Comparison of ENCODE assay signal across 10 cellular contexts in genomic region chr18:8707946-8708345, GRCh38. TPM values are rescaled to one million over a fixed set of nuclear protein-coding genes. Genes with fewer than 3 reads are reported as not detected.
A peak's percentile ranks its signal among the peaks of the same experiment; 100 is the strongest.
DNase-seq lines count a peak whose midpoint lies in the region; TF ChIP-seq lines count a peak whose summit lies in the region.
"Had no signal": no experiment of that assay in that cellular context is flagged by ENCODE, and none has a peak within 500 bp of the region (broad histone marks: within the 10 kb centered on the region; RNA-seq: fewer than 3 reads in every experiment).

No MANE protein-coding gene starts in this region.

- H2AFZ ChIP-seq in OCI-LY3 (ENCODE audit: low read depth, low read length): no peak overlapping the region

- peaks cover 25 to 45% of the 10 kb centered on the region in 2 donors for H3K27me3 Mint-ChIP-seq in CD4-positive, alpha-beta memory T cell
- peaks cover 8% of the 10 kb centered on the region for H3K27me3 Mint-ChIP-seq in progenitor cell of endocrine pancreas

- H4K20me1 ChIP-seq in OCI-LY3 (ENCODE audit: insufficient read depth, low read length): peaks cover 21% of the 10 kb centered on the region

- H3K4me3 ChIP-seq in CD4-positive, alpha-beta memory T cell (ENCODE audit: low read length in 2 of 2): no peak overlapping the region
- peak overlapping the region; percentile 84 for H3K4me3 ChIP-seq in OCI-LY3 (ENCODE audit: low read length)
- H3K4me3 ChIP-seq in fibroblast of pulmonary artery (replicated peaks; ENCODE audit: low read depth, low read length): peak overlapping the region; percentile 74

- peaks cover 0 to 3% of the 10 kb centered on the region in 2 donors for H3K36me3 Mint-ChIP-seq in CD4-positive, alpha-beta memory T cell
- peaks cover 6% of the 10 kb centered on the region for H3K36me3 Mint-ChIP-seq in progenitor cell of endocrine pancreas (ENCODE audit: insufficient read depth)

- CTCF ChIA-PET in CD4-positive, alpha-beta memory T cell (lab: Charles Lee; ENCODE audit: partially characterized antibody): interaction anchor here (0.7 to 2.2 kb wide), 3 partner anchors 12 to 280 kb away, joined by 3 to 11 read pairs (median 4); no protein-coding TSS in a partner anchor

- H3K9ac ChIP-seq in OCI-LY3 (ENCODE audit: low read length): no peak overlapping the region

- POLR2A ChIA-PET in CD4-positive, alpha-beta memory T cell (lab: Charles Lee; ENCODE audit: partially characterized antibody): no interaction called here

- no peaks in the 10 kb centered on the region for H3K36me3 ChIP-seq in CD4-positive, alpha-beta memory T cell (ENCODE audit: insufficient read depth, low read length)
- H3K36me3 ChIP-seq in OCI-LY3 (replicated peaks; ENCODE audit: low read depth, low read length): peaks cover 6% of the 10 kb centered on the region
- H3K36me3 ChIP-seq: thoracic aorta had no signal

- no peak overlapping the region for H3K27ac ChIP-seq in CD4-positive, alpha-beta memory T cell (ENCODE audit: low read depth, low read length)
- H3K27ac ChIP-seq in OCI-LY3 (ENCODE audit: low read length): no peak overlapping the region

- peaks cover 26% of the 10 kb centered on the region for H3K4me1 ChIP-seq in CD4-positive, alpha-beta memory T cell (ENCODE audit: insufficient read depth, low read length)
- peaks cover 15% of the 10 kb centered on the region for H3K4me1 ChIP-seq in OCI-LY3 (ENCODE audit: low read length)

- peak overlapping the region in 1 of 7 donors; percentile 80 for H3K27ac Mint-ChIP-seq in CD4-positive, alpha-beta memory T cell
- H3K27ac Mint-ChIP-seq in progenitor cell of endocrine pancreas: no peak overlapping the region

- TF ChIP-seq CTCF in OCI-LY3 (IDR thresholded peaks at IDR 0.05; ENCODE audit: low read depth, low read length) (no peak), fibroblast of pulmonary artery (IDR thresholded peaks at IDR 0.05; ENCODE audit: low read length, missing control alignments) (no peak), progenitor cell of endocrine pancreas (IDR thresholded peaks at IDR 0.05; ENCODE audit: unreplicated experiment) (no peak)

- H3K4me1 Mint-ChIP-seq in CD4-positive, alpha-beta memory T cell: peaks cover 10 to 33% (median 15%) of the 10 kb centered on the region in 4 donors
- peaks cover 42% of the 10 kb centered on the region for H3K4me1 Mint-ChIP-seq in progenitor cell of endocrine pancreas (ENCODE audit: low read depth)

- H3K4me3 Mint-ChIP-seq in CD4-positive, alpha-beta memory T cell: peak overlapping the region in 6 of 8 donors; percentile 0 to 99 (median 24)
- H3K4me3 Mint-ChIP-seq in progenitor cell of endocrine pancreas (ENCODE audit: low read depth): peak overlapping the region; percentile 99

- intact Hi-C loops in CD4-positive, alpha-beta memory T cell (cut with micrococcal nuclease): loop anchor here (10.0 kb wide), 2 partner anchors 427 to 907 kb away; partner anchors contain the start of genes ANKRD12 and PPP4R1
- intact Hi-C loops in posterior vena cava (cut with DNase I): loop anchor here (10.0 kb wide), 2 partner anchors 87 to 277 kb away; no protein-coding TSS in a partner anchor

- H3K4me2 ChIP-seq in OCI-LY3 (ENCODE audit: low read length): peak overlapping the region; percentile 80

- H3K9me3 ChIP-seq in CD4-positive, alpha-beta memory T cell (ENCODE audit: control insufficient read depth in 1 of 2, low read length in 2 of 2): no peaks in the 10 kb centered on the region
- H3K9me3 ChIP-seq in OCI-LY3 (ENCODE audit: insufficient read depth, low read length): no peaks in the 10 kb centered on the region
- H3K9me3 ChIP-seq: thoracic aorta had no signal

- H3K9me3 Mint-ChIP-seq in CD4-positive, alpha-beta memory T cell: peaks cover 0 to 3% (median 0%) of the 10 kb centered on the region in 8 donors
- no peaks in the 10 kb centered on the region for H3K9me3 Mint-ChIP-seq in progenitor cell of endocrine pancreas (ENCODE audit: low read depth)

- peaks cover 27% of the 10 kb centered on the region for H3K27me3 ChIP-seq in CD4-positive, alpha-beta memory T cell (ENCODE audit: insufficient read depth, low read length)
- no peaks in the 10 kb centered on the region for H3K27me3 ChIP-seq in OCI-LY3 (ENCODE audit: low read depth, low read length)

- DNase-seq in CD4-positive, alpha-beta memory T cell: no peak
- DNase-seq in fibroblast of pulmonary artery (ENCODE audit: low read depth) (no peak), progenitor cell of endocrine pancreas (ENCODE audit: low spot score, unreplicated experiment) (no peak), NCI-H2081 treated with DMSO at 0.1 percent for 48 hours (lab: John Stamatoyannopoulos, UW) (no peak), NCI-H524 (lab: John Stamatoyannopoulos, UW) (no peak), NCI-H748 treated with DMSO at 0.1 percent for 48 hours (lab: John Stamatoyannopoulos, UW) (no peak), posterior vena cava (ENCODE audit: low spot score) (no peak)
- DNase-seq: T-helper 9 cell had no signal

- H3K79me2 ChIP-seq in OCI-LY3 (ENCODE audit: low read length): peaks cover 53% of the 10 kb centered on the region

RNA-seq across cellular contexts. Expression of gene MTCL1, which starts 2.6 kb away (rescaled TPM):
- under 1 TPM; 0.29 to 0.36 TPM for total RNA-seq in CD4-positive, alpha-beta memory T cell
- not detected for polyA plus RNA-seq in CD4-positive, alpha-beta memory T cell
- total RNA-seq in progenitor cell of endocrine pancreas (81.5 and 85.6 TPM in 2 replicates), posterior vena cava (10 to 100 TPM in 1 of 2 donors, 1 to 10 TPM in 1; 7.4 to 17.2 TPM)

Comparison
In these comparisons a context has a peak if more than half of its experiments do, and no peak if none do; other contexts are left out.
1. H3K4me3 ChIP-seq: peak in OCI-LY3 (single experiment) and fibroblast of pulmonary artery (single experiment); none in CD4-positive, alpha-beta memory T cell (0 of 2).
2. RNA of gene MTCL1, which starts 2.6 kb away (total RNA-seq): 81.5 to 85.6 TPM in progenitor cell of endocrine pancreas and 7.4 to 17.2 TPM in posterior vena cava; 0.29 to 0.36 TPM in CD4-positive, alpha-beta memory T cell; every median in the first group is over 4 times any median in the second.